ENCODE assay signal across 21 cellular contexts in genomic region chr16:4654387-4654901, GRCh38. TPM values are rescaled to one million over a fixed set of nuclear protein-coding genes. Genes with fewer than 3 reads are reported as not detected.
DNase-seq lines count a peak whose midpoint lies in the region; ATAC-seq and TF ChIP-seq lines count a peak whose summit lies in the region.
"Had no signal": no experiment of that assay in that cellular context is flagged by ENCODE, and none has a peak within 500 bp of the region (broad histone marks: within the 10 kb centered on the region; RNA-seq: fewer than 3 reads in every experiment).

No MANE protein-coding gene starts in this region.

- H3K79me2 ChIP-seq in GM23338 (replicated peaks; ENCODE audit: insufficient read depth) = no peaks in the 10 kb centered on the region

- H3K36me3 Mint-ChIP-seq in GM23338 (ENCODE audit: low read depth) (peaks cover 28% of the 10 kb centered on the region), T-cell (peaks cover 17% of the 10 kb centered on the region)

- H3K36me3 ChIP-seq in GM23338 (ENCODE audit: insufficient read depth) = no peaks in the 10 kb centered on the region
- peaks cover 20% of the 10 kb centered on the region for H3K36me3 ChIP-seq in colonic mucosa
- H3K36me3 ChIP-seq in lower lobe of right lung = peaks cover 91% of the 10 kb centered on the region
- H3K36me3 ChIP-seq in testis (ENCODE audit: low read depth, missing control alignments) = no peaks in the 10 kb centered on the region

- ATAC-seq in GM23338 (no peak), lower lobe of right lung (peak; percentile 81 to 89), HG03460 (IDR thresholded peaks at IDR 0.05; ENCODE audit: unreplicated experiment) (no peak), T-cell (replicated peaks in 1 of 4) (no peak)
- ATAC-seq: activated T-cell treated with anti-CD3 and anti-CD28 coated beads, Interleukin-2, amount 50 U/mL, for 4 hours; HCT116; sciatic nerve had no signal

- H3K27ac Mint-ChIP-seq in GM23338 (peak overlapping the region; percentile 52; the same call in 1 of the 2 replicates), T-cell (peak overlapping the region in 1 of 2 donors; percentile 11)

- no peaks in the 10 kb centered on the region for H3K9me2 ChIP-seq in GM23338 (ENCODE audit: insufficient read depth)

- H3K27me3 Mint-ChIP-seq in GM23338 (ENCODE audit: insufficient read depth, low read depth, poor library complexity) (peaks cover 6% of the 10 kb centered on the region), T-cell (no peaks in the 10 kb centered on the region)
- H3K27me3 Mint-ChIP-seq: CD4-positive, CD25-positive, alpha-beta regulatory T cell had no signal

- 0 out of 2 replicates have a peak, but pooled peaks cover 5% of the 10 kb centered on the region for H4K20me1 ChIP-seq in GM23338 (replicated peaks; ENCODE audit: insufficient read depth)

- DNase-seq in GM23338 (ENCODE audit: low spot score) (no peak), colonic mucosa (no peak), lower lobe of right lung (peak; percentile 84), testis (peak; percentile 45), KG1 (lab: John Stamatoyannopoulos, UW) (no peak), EL (no peak), T-cell (no peak)
- DNase-seq: activated naive CD4-positive, alpha-beta T cell treated with Interleukin-2 at 50 U/mL for 16 hours; activated T-cell treated with anti-CD3 and anti-CD28 coated beads, Interleukin-2, amount 50 U/mL, for 4 hours; amygdala; CD4-positive, CD25-positive, alpha-beta regulatory T cell; DMS153; head of caudate nucleus; left ventricle myocardium inferior; NCI-H1694 treated with DMSO at 0.1 percent for 48 hours; NCI-H526; T1000 had no signal

- WGBS in testis, 2 donors = 76 to 82% methylated on average over 10 of the region's 10 CpGs

- H3K4me1 ChIP-seq in GM23338 (ENCODE audit: insufficient read depth) = no peaks in the 10 kb centered on the region
- peaks cover 7% of the 10 kb centered on the region for H3K4me1 ChIP-seq in colonic mucosa
- H3K4me1 ChIP-seq in lower lobe of right lung = peaks cover 46% of the 10 kb centered on the region
- H3K4me1 ChIP-seq in testis = peaks cover 15% of the 10 kb centered on the region

- H3K27me3 ChIP-seq in GM23338 (ENCODE audit: insufficient read depth) = no peaks in the 10 kb centered on the region
- no peaks in the 10 kb centered on the region for H3K27me3 ChIP-seq in colonic mucosa
- no peaks in the 10 kb centered on the region for H3K27me3 ChIP-seq in lower lobe of right lung (ENCODE audit: low read depth)
- H3K27me3 ChIP-seq in testis = no peaks in the 10 kb centered on the region
- H3K27me3 ChIP-seq: cardiac muscle cell had no signal

- H3K4me3 Mint-ChIP-seq in GM23338 (no peak overlapping the region), T-cell (no peak overlapping the region)
- H3K4me3 Mint-ChIP-seq: activated T-cell treated with anti-CD3 and anti-CD28 coated beads, Interleukin-2, amount 50 U/mL, for 4 hours; CD4-positive, CD25-positive, alpha-beta regulatory T cell had no signal

- H3K9me3 Mint-ChIP-seq in GM23338 (no peaks in the 10 kb centered on the region; the same call in 2 of the 3 replicates), T-cell (no peaks in the 10 kb centered on the region)
- H3K9me3 Mint-ChIP-seq: activated T-cell treated with anti-CD3 and anti-CD28 coated beads, Interleukin-2, amount 50 U/mL, for 4 hours; CD4-positive, CD25-positive, alpha-beta regulatory T cell had no signal

- CTCF ChIA-PET in T-cell (lab: Charles Lee) = no interaction called here

- H3K27ac ChIP-seq in GM23338 (ENCODE audit: low read depth) = no peak overlapping the region
- H3K27ac ChIP-seq in colonic mucosa = peak overlapping the region; percentile 71
- peak overlapping the region; percentile 76 for H3K27ac ChIP-seq in lower lobe of right lung
- no peak overlapping the region for H3K27ac ChIP-seq in testis
- H3K27ac ChIP-seq: cardiac muscle cell, left ventricle myocardium inferior had no signal

- no peak overlapping the region for H3K4me2 ChIP-seq in GM23338

- intact Hi-C loops in colonic mucosa (cut with DNase I) (no loop called here), lower lobe of right lung (cut with DNase I) (no loop called here), testis (cut with DNase I; ENCODE audit: low total_unique reads) (no loop called here)

- no peaks in the 10 kb centered on the region for H3K4me1 Mint-ChIP-seq in GM23338
- H3K4me1 Mint-ChIP-seq in T-cell = peaks cover 17 to 28% (median 21%) of the 10 kb centered on the region in 3 donors

- no peaks in the 10 kb centered on the region for H3F3A ChIP-seq in GM23338 (replicated peaks; ENCODE audit: low read depth)

- H3K4me3 ChIP-seq in GM23338 (no peak overlapping the region), colonic mucosa (no peak overlapping the region), lower lobe of right lung (no peak overlapping the region), testis (no peak overlapping the region)
- H3K4me3 ChIP-seq: cardiac muscle cell, left ventricle myocardium inferior had no signal

- no peak for TF ChIP-seq POLR2A in testis (IDR thresholded peaks at IDR 0.05)

- TF ChIP-seq CTCF in GM23338 (conservative IDR thresholded peaks at IDR 0.05; ENCODE audit: low read depth in 2 of 2) (no peak), colonic mucosa (IDR thresholded peaks at IDR 0.05) (no peak), lower lobe of right lung (IDR thresholded peaks at IDR 0.05) (peak; percentile 13), testis (IDR thresholded peaks at IDR 0.05) (no peak)

- H3K9ac ChIP-seq in colonic mucosa (ENCODE audit: low read depth in 2 of 2, low read length in 2 of 2) = peak overlapping the region in 1 of 2 donors; percentile 54

- H3K9me3 ChIP-seq in colonic mucosa = no peaks in the 10 kb centered on the region
- no peaks in the 10 kb centered on the region for H3K9me3 ChIP-seq in lower lobe of right lung
- no peaks in the 10 kb centered on the region for H3K9me3 ChIP-seq in testis
- H3K9me3 ChIP-seq: left ventricle myocardium inferior had no signal

- POLR2A ChIA-PET in T-cell (lab: Charles Lee) = no interaction called here

- no peak overlapping the region for H2AFZ ChIP-seq in GM23338

TF ChIP-seq in GM23338, 12 proteins besides CTCF, POLR2A, EP300 and RAD21 (continues in another document):
- no peak for TF ChIP-seq CREB1 (CRISPR knock-in tag; IDR thresholded peaks at IDR 0.05; ENCODE audit: low read depth)
- TF ChIP-seq EZH2phosphoT487 (IDR thresholded peaks at IDR 0.05; ENCODE audit: unreplicated experiment) = no peak

RNA-seq across cellular contexts. Expression of gene MGRN1, which starts 29.8 kb away (rescaled TPM):
- 54.6 and 71.8 TPM in 2 replicates for total RNA-seq in GM23338 (2014; rRNA removed; shearing (Covaris generic))
- 10.5 and 13.1 TPM in 2 replicates for polyA plus RNA-seq in GM23338 (2016; fragmentation: Nextera tagmentation; extraction: Ambion mirVana)
- 10 to 100 TPM; 75.2 to 79.3 TPM for total RNA-seq in colonic mucosa
- 75.7 TPM for total RNA-seq in lower lobe of right lung
- total RNA-seq in testis = 10 to 100 TPM; 89.7 to 91.1 TPM
- polyA plus RNA-seq in testis (ENCODE audit: insufficient read depth, low read depth, low replicate concordance) = 34.7 TPM
- total RNA-seq in T-cell = 10 to 100 TPM; 63.1 to 76.8 (median 72.2) TPM

RNA-seq across cellular contexts. Expression of gene NUDT16L1, which starts 38.9 kb away (rescaled TPM):
- total RNA-seq in GM23338 (2014; rRNA removed; shearing (Covaris generic)) = 65.1 and 80.4 TPM in 2 replicates
- polyA plus RNA-seq in GM23338 (2016; fragmentation: Nextera tagmentation; extraction: Ambion mirVana) = 37.1 and 39.0 TPM in 2 replicates
- total RNA-seq in colonic mucosa = 10 to 100 TPM; 50.7 to 80.1 TPM
- total RNA-seq in lower lobe of right lung = 27.3 TPM
- total RNA-seq in testis = 10 to 100 TPM; 33.6 to 48.6 TPM
- polyA plus RNA-seq in testis (ENCODE audit: insufficient read depth, low read depth, low replicate concordance) = 34.3 TPM
- total RNA-seq in T-cell = 10 to 100 TPM; 53.3 to 64.0 (median 62.2) TPM

RNA-seq across cellular contexts. Expression of gene UBALD1, which starts 39.8 kb away (rescaled TPM):
- 32.2 and 32.8 TPM in 2 replicates for total RNA-seq in GM23338 (2014; rRNA removed; shearing (Covaris generic))
- polyA plus RNA-seq in GM23338 (2016; fragmentation: Nextera tagmentation; extraction: Ambion mirVana) (20.7 and 23.9 TPM in 2 replicates), testis (ENCODE audit: insufficient read depth, low read depth, low replicate concordance) (33.3 TPM)
- total RNA-seq in colonic mucosa (10 to 100 TPM; 19.4 to 20.2 TPM), lower lobe of right lung (30.2 TPM), testis (10 to 100 TPM; 15.9 to 25.0 TPM), T-cell (10 to 100 TPM; 26.0 to 53.1 (median 47.6) TPM)

Comparison
In these comparisons a context has a peak if more than half of its experiments do, and no peak if none do; other contexts are left out.
1. ATAC-seq: peak in lower lobe of right lung (2 of 2); none in GM23338 (single experiment), HG03460 (single experiment) and T-cell (0 of 4).
2. DNase-seq: peak in lower lobe of right lung (single experiment) and testis (single experiment); none in GM23338 (single experiment), colonic mucosa (single experiment), KG1 (single experiment), EL (single experiment) and T-cell (0 of 34).
3. H3K27ac ChIP-seq: peak in colonic mucosa (single experiment) and lower lobe of right lung (single experiment); none in GM23338 (single experiment) and testis (0 of 2).